In genomic region chr22:38352436-38352835, GRCh38 we compare ENCODE assay signal across 14 cellular contexts. TPM values are rescaled to one million over a fixed set of nuclear protein-coding genes. Genes with fewer than 3 reads are reported as not detected.
DNase-seq lines count a peak whose midpoint lies in the region; ATAC-seq and TF ChIP-seq lines count a peak whose summit lies in the region.
"Had no signal": no experiment of that assay in that cellular context is flagged by ENCODE, and none has a peak within 500 bp of the region (broad histone marks: within the 10 kb centered on the region; RNA-seq: fewer than 3 reads in every experiment).

No MANE protein-coding gene starts in this region.

- ATAC-seq in mucosa of descending colon (no peak), upper lobe of right lung (no peak)

- H3K9me3 ChIP-seq in mucosa of descending colon: no peaks in the 10 kb centered on the region
- no peaks in the 10 kb centered on the region for H3K9me3 ChIP-seq in upper lobe of right lung
- no peaks in the 10 kb centered on the region for H3K9me3 ChIP-seq in osteoblast (ENCODE audit: low read depth, low read length)
- H3K9me3 ChIP-seq: BE2C had no signal

- peak; percentile 48 for DNase-seq in activated CD8-positive, alpha-beta memory T cell treated with anti-CD3 and anti-CD28 coated beads, Interleukin-2, amount 50 U/mL, for 48 hours
- DNase-seq in activated CD8-positive, alpha-beta memory T cell treated with anti-CD3 and anti-CD28 coated beads, Interleukin-2, amount 50 U/mL, for 4 hours: no peak
- peak; percentile 10 for DNase-seq in GM13976 (ENCODE audit: low spot score)
- DNase-seq in mucosa of descending colon: peak in 2 of 3 donors; percentile 5 to 7
- peak; percentile 26 for DNase-seq in upper lobe of right lung
- DNase-seq in NCI-H1694 treated with DMSO at 0.1 percent for 48 hours (lab: John Stamatoyannopoulos, UW): no peak
- DNase-seq in osteoblast (ENCODE audit: insufficient read length, low spot score, missing footprints): no peak
- no peak for DNase-seq in retina
- DNase-seq: DMS79; NCI-H774; NK-92 treated with Interleukin-12 subunit alpha and Interleukin-12 subunit beta, amount 100 ng/mL, for 24 hours; SIG-M5 had no signal

- in situ Hi-C loops in GM13976 (cut with MboI; ENCODE audit: low sequenced_read_pairs, unreplicated experiment): loop anchor here (10.0 kb wide), 1 partner anchor 308 kb away; no protein-coding TSS in a partner anchor

- H3K27ac ChIP-seq in upper lobe of right lung (no peak overlapping the region), osteoblast (ENCODE audit: low read depth, low read length) (no peak overlapping the region)
- H3K27ac ChIP-seq: KMS-11 had no signal

- intact Hi-C loops in mucosa of descending colon (cut with DNase I, micrococcal nuclease): loop anchor here in 1 of 2 donors (10.0 kb wide), 1 partner anchor 238 kb away; the partner anchor contains the start of gene BAIAP2L2
- intact Hi-C loops in upper lobe of right lung (cut with DNase I): no loop called here

- no peak overlapping the region for H2AFZ ChIP-seq in osteoblast (ENCODE audit: low read length)

- no peaks in the 10 kb centered on the region for H3K79me2 ChIP-seq in osteoblast (ENCODE audit: insufficient read depth, low read length)

- H3K4me3 ChIP-seq in mucosa of descending colon (no peak overlapping the region), upper lobe of right lung (no peak overlapping the region), osteoblast (ENCODE audit: insufficient read depth, low read length) (no peak overlapping the region)

- no peaks in the 10 kb centered on the region for H3K36me3 ChIP-seq in mucosa of descending colon (ENCODE audit: low read depth)
- H3K36me3 ChIP-seq in upper lobe of right lung: no peaks in the 10 kb centered on the region
- H3K36me3 ChIP-seq in osteoblast (ENCODE audit: insufficient read depth, low read length): no peaks in the 10 kb centered on the region
- H3K36me3 ChIP-seq: BE2C had no signal

- H4K20me1 ChIP-seq in osteoblast (ENCODE audit: insufficient read depth, low read length): peaks cover 2% of the 10 kb centered on the region

- no peak overlapping the region for H3K4me2 ChIP-seq in osteoblast (ENCODE audit: insufficient read depth, low read length)
- H3K4me2 ChIP-seq: KMS-11 had no signal

- TF ChIP-seq CTCF in GM13976 (IDR thresholded peaks at IDR 0.05; ENCODE audit: borderline replicate concordance, control extremely low read depth, extremely low read depth, insufficient read depth, missing control alignments) (no peak), mucosa of descending colon (IDR thresholded peaks at IDR 0.05) (no peak), upper lobe of right lung (IDR thresholded peaks at IDR 0.05) (no peak), osteoblast (IDR thresholded peaks at IDR 0.05; ENCODE audit: extremely low read depth, low read depth, low read length) (no peak)

- H3K4me1 ChIP-seq in mucosa of descending colon (ENCODE audit: low read depth): peaks cover 5% of the 10 kb centered on the region
- H3K4me1 ChIP-seq in upper lobe of right lung: no peaks in the 10 kb centered on the region
- H3K4me1 ChIP-seq in osteoblast (ENCODE audit: insufficient read depth, low read length): peaks cover 5% of the 10 kb centered on the region
- H3K4me1 ChIP-seq: BE2C had no signal

- no peaks in the 10 kb centered on the region for H3K27me3 ChIP-seq in upper lobe of right lung
- no peaks in the 10 kb centered on the region for H3K27me3 ChIP-seq in osteoblast (ENCODE audit: insufficient read depth, low read length)
- H3K27me3 ChIP-seq: BE2C had no signal

RNA-seq across cellular contexts. Expression of gene CSNK1E, which starts 35.2 kb away (rescaled TPM):
- total RNA-seq in mucosa of descending colon: 100 to 1,000 TPM in 1 of 3 donors, 10 to 100 TPM in 2; 87.8 to 100 (median 89.8) TPM
- 115 TPM for total RNA-seq in upper lobe of right lung
- total RNA-seq in osteoblast: 142 and 152 TPM in 2 replicates

Comparison
In these comparisons a context has a peak if more than half of its experiments do, and no peak if none do; other contexts are left out.
1. DNase-seq: peak in activated CD8-positive, alpha-beta memory T cell treated with anti-CD3 and anti-CD28 coated beads, Interleukin-2, amount 50 U/mL, for 48 hours (single experiment), GM13976 (single experiment), mucosa of descending colon (2 of 3) and upper lobe of right lung (single experiment); none in activated CD8-positive, alpha-beta memory T cell treated with anti-CD3 and anti-CD28 coated beads, Interleukin-2, amount 50 U/mL, for 4 hours (single experiment), NCI-H1694 treated with DMSO at 0.1 percent for 48 hours (single experiment), osteoblast (single experiment) and retina (single experiment).